In genomic region chr5:126801992-126802294, GRCh38 we compare ENCODE assay signal across 9 cellular contexts. TPM values are rescaled to one million over a fixed set of nuclear protein-coding genes. Genes with fewer than 3 reads are reported as not detected.
DNase-seq lines count a peak whose midpoint lies in the region; TF ChIP-seq lines count a peak whose summit lies in the region.
"Had no signal": no experiment of that assay in that cellular context is flagged by ENCODE, and none has a peak within 500 bp of the region (broad histone marks: within the 10 kb centered on the region; RNA-seq: fewer than 3 reads in every experiment).

No MANE protein-coding gene starts in this region.

- no peak overlapping the region for H3K27ac Mint-ChIP-seq in neural progenitor cell
- H3K27ac Mint-ChIP-seq: stimulated activated effector memory CD8-positive, alpha-beta T cell treated with anti-CD3 and anti-CD28 coated beads, Interleukin-12 subunit alpha, Interleukin-12 subunit beta, amount 100 ng/mL, for 72 hours had no signal

- H3K9ac ChIP-seq in neural progenitor cell, result no peak overlapping the region

- CTCF ChIA-PET in AG04449 (lab: Yijun Ruan, JAX), result interaction anchor here (0.7 to 16.5 kb wide), 36 partner anchors 9 to 463 kb away, joined by 3 to 262 read pairs (median 4); partner anchors contain the start of genes ALDH7A1, LMNB1 and PHAX

- H3K27ac ChIP-seq in neural progenitor cell, result no peak overlapping the region

- peaks cover 4% of the 10 kb centered on the region for H3F3A ChIP-seq in neural progenitor cell (ENCODE audit: low read depth)

- no peak overlapping the region for H2AFZ ChIP-seq in neural progenitor cell (replicated peaks)

- no peaks in the 10 kb centered on the region for H3K9me3 ChIP-seq in neural progenitor cell (ENCODE audit: low read depth)

- peaks cover 100% of the 10 kb centered on the region for H3K79me2 ChIP-seq in neural progenitor cell (ENCODE audit: low read depth)

- peak; percentile 28 for TF ChIP-seq CTCF in AG04449 (IDR thresholded peaks at IDR 0.05; ENCODE audit: insufficient read depth, low read length, missing control alignments)
- peak; percentile 61 for TF ChIP-seq CTCF in GM13976 (IDR thresholded peaks at IDR 0.05; ENCODE audit: borderline replicate concordance, control extremely low read depth, extremely low read depth, insufficient read depth, missing control alignments)
- peak; percentile 41 for TF ChIP-seq CTCF in epithelial cell of esophagus (IDR thresholded peaks at IDR 0.05; ENCODE audit: insufficient read depth, low read depth, low read length, missing control alignments)
- TF ChIP-seq CTCF in neural progenitor cell (IDR thresholded peaks at IDR 0.05), result no peak

- peaks cover 77% of the 10 kb centered on the region for H4K20me1 ChIP-seq in neural progenitor cell (ENCODE audit: low read depth)

- H3K4me1 Mint-ChIP-seq in neural progenitor cell, result no peaks in the 10 kb centered on the region

- no peak overlapping the region for H3K4me3 Mint-ChIP-seq in neural progenitor cell
- H3K4me3 Mint-ChIP-seq: stimulated activated effector memory CD8-positive, alpha-beta T cell treated with anti-CD3 and anti-CD28 coated beads, Interleukin-12 subunit alpha, Interleukin-12 subunit beta, amount 100 ng/mL, for 72 hours had no signal

- H3K4me1 ChIP-seq in neural progenitor cell, result no peaks in the 10 kb centered on the region

- no peaks in the 10 kb centered on the region for H3K27me3 Mint-ChIP-seq in neural progenitor cell (ENCODE audit: insufficient read depth, low read depth)

- POLR2A ChIA-PET in AG04449 (lab: Yijun Ruan, JAX), result no interaction called here

- DNase-seq in AG04449 (ENCODE audit: low read depth, low spot score) (no peak), GM13976 (ENCODE audit: low spot score) (peak; percentile 33), NAMALWA (ENCODE audit: low spot score) (peak; percentile 70), epithelial cell of esophagus (ENCODE audit: low read depth) (peak; percentile 41), neural progenitor cell (ENCODE audit: low spot score) (no peak), NCI-H1092 treated with DMSO at 0.1 percent for 48 hours (lab: John Stamatoyannopoulos, UW) (no peak)
- no peak for DNase-seq in stimulated activated CD4-positive, alpha-beta T cell treated with anti-CD3 and anti-CD28 coated beads, Interleukin-2, amount 100 ng/mL, for 48 hours
- no peak for DNase-seq in activated CD8-positive, alpha-beta memory T cell treated with anti-CD3 and anti-CD28 coated beads for 24 hours

- in situ Hi-C loops in GM13976 (cut with MboI; ENCODE audit: low sequenced_read_pairs, unreplicated experiment), result loop anchor here (25.0 kb wide), 1 partner anchor 465 kb away; no protein-coding TSS in a partner anchor

- peaks cover 15% of the 10 kb centered on the region for H3K36me3 ChIP-seq in neural progenitor cell

- peaks cover 17% of the 10 kb centered on the region for H3K9me3 Mint-ChIP-seq in neural progenitor cell
- H3K9me3 Mint-ChIP-seq: stimulated activated effector memory CD8-positive, alpha-beta T cell treated with anti-CD3 and anti-CD28 coated beads, Interleukin-12 subunit alpha, Interleukin-12 subunit beta, amount 100 ng/mL, for 72 hours had no signal

- H3K36me3 Mint-ChIP-seq in neural progenitor cell, result peaks cover 45% of the 10 kb centered on the region

- no peak overlapping the region for H3K4me2 ChIP-seq in neural progenitor cell

- no peaks in the 10 kb centered on the region for H3K27me3 ChIP-seq in neural progenitor cell

- H3K4me3 ChIP-seq in AG04449 (ENCODE audit: low read depth, low read length) (no peak overlapping the region), epithelial cell of esophagus (ENCODE audit: low read length) (no peak overlapping the region), neural progenitor cell (no peak overlapping the region)

RNA-seq across cellular contexts. Expression of gene LMNB1, which starts 25.0 kb away (rescaled TPM):
- 197 and 245 TPM in 2 replicates for total RNA-seq in neural progenitor cell (ENCODE audit: low replicate concordance)

Comparison
In these comparisons a context has a peak if more than half of its experiments do, and no peak if none do; other contexts are left out.
1. DNase-seq: peak in GM13976 (single experiment), NAMALWA (single experiment) and epithelial cell of esophagus (single experiment); none in AG04449 (single experiment), stimulated activated CD4-positive, alpha-beta T cell treated with anti-CD3 and anti-CD28 coated beads, Interleukin-2, amount 100 ng/mL, for 48 hours (0 of 2), neural progenitor cell (single experiment), NCI-H1092 treated with DMSO at 0.1 percent for 48 hours (single experiment) and activated CD8-positive, alpha-beta memory T cell treated with anti-CD3 and anti-CD28 coated beads for 24 hours (single experiment).